13 cellular contexts compared by ENCODE assay signal in the genomic region with DNA sequence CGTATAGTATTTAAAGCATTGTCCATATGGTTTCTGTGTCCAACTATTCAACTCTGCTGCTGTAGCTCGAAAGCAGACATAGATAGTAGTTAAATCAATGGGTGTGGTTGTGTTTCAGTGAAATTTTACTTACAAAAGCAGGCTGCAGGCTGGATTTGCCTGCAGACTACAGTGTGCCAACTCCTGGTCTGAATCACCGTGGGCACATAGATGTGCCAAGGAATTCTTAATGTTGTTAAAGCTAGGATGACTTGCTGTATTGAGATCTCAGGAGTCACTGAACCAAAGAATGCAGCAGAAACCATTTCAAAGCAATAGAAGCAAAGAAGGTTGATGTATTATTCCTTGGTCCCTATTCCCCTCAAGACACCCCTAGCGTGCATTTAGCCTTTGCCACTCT.
"Had no signal": no experiment of that assay in that cellular context is flagged by ENCODE, and none has a peak within 500 bp of the region (broad histone marks: within the 10 kb centered on the region; RNA-seq: fewer than 3 reads in every experiment).

No MANE protein-coding gene starts in this region.

- ATAC-seq: activated T-cell treated with anti-CD3 and anti-CD28 coated beads, Interleukin-2, amount 50 U/mL, for 4 hours; left lung; right cardiac atrium; stimulated activated naive CD8-positive, alpha-beta T cell treated with anti-CD3 and anti-CD28 coated beads, Interleukin-15, Interleukin-2, amounts not matched to agents 100 U/mL and 50 U/mL, for 24 hours had no signal

- H3K36me3 ChIP-seq: left lung, prostate gland, transverse colon, uterus had no signal

- H3K4me1 ChIP-seq: left lung, prostate gland, transverse colon, uterus had no signal

- H3K4me3 ChIP-seq: left lung, prostate gland, skin epidermis, transverse colon, uterus had no signal

- DNase-seq: activated CD4-positive, alpha-beta T cell treated with anti-CD3 and anti-CD28 coated beads, Interleukin-2, amount 10 ng/mL, durations not matched to agents 7 days and 5 days; activated CD4-positive, CD25-positive, alpha-beta regulatory T cell; activated CD8-positive, alpha-beta memory T cell treated with anti-CD3 and anti-CD28 coated beads, Interleukin-2, amount 50 U/mL, for 4 hours; activated naive CD4-positive, alpha-beta T cell treated with anti-CD3 and anti-CD28 coated beads for 36 hours; activated T-cell treated with anti-CD3 and anti-CD28 coated beads, Interleukin-2, amount 50 U/mL, for 4 hours; effector CD8-positive, alpha-beta T cell; left lung; right cardiac atrium; stimulated activated naive CD8-positive, alpha-beta T cell treated with anti-CD3 and anti-CD28 coated beads, Interleukin-15, Interleukin-2, amounts not matched to agents 100 U/mL and 50 U/mL, for 24 hours; transverse colon; uterus had no signal

- H3K27me3 ChIP-seq: left lung, transverse colon, uterus had no signal

- H3K9me3 ChIP-seq: prostate gland, transverse colon, uterus had no signal

- H3K27ac ChIP-seq: left lung, prostate gland, skin epidermis, transverse colon, uterus had no signal
